ENCODE assay signal across 15 cellular contexts in the genomic region with DNA sequence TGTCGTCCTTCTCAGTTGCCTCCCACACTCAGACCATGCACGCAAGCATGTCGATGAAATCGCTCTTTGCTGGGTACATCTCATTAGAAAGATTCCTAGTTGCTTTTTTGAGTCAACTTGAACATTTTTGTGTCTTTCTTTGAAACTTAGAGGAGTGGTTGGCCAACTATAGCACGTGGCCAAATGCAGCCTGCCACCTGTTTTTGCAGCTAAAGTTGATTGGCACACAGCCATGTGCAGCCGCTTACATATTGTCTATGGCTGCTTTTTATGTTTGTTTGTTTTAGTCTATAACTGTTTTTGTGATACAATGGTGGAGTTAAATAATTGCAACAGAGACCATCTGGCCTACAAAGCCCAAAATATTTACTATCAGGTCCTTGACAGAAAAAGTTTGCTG.
"Had no signal": no experiment of that assay in that cellular context is flagged by ENCODE, and none has a peak within 500 bp of the region (broad histone marks: within the 10 kb centered on the region; RNA-seq: fewer than 3 reads in every experiment).

No MANE protein-coding gene starts in this region.

- H3K9ac ChIP-seq: neural progenitor cell had no signal

- H3K9me3 Mint-ChIP-seq: activated T-helper 17 cell treated with anti-CD3 and anti-CD28 coated beads, Interleukin-2, amount 50 U/mL, for 72 hours had no signal

- H3K27me3 ChIP-seq: ascending aorta, neural progenitor cell, sigmoid colon, testis, upper lobe of right lung had no signal

- H3K27ac Mint-ChIP-seq: activated T-helper 17 cell treated with anti-CD3 and anti-CD28 coated beads, Interleukin-2, amount 50 U/mL, for 72 hours; neural progenitor cell had no signal

- H3K4me1 Mint-ChIP-seq: activated T-helper 17 cell treated with anti-CD3 and anti-CD28 coated beads, Interleukin-2, amount 50 U/mL, for 72 hours had no signal

- ATAC-seq: activated T-helper 17 cell treated with anti-CD3 and anti-CD28 coated beads, Interleukin-2, amount 50 U/mL, for 72 hours; esophagus mucosa; left lobe of liver; upper lobe of right lung had no signal

- H3K27ac ChIP-seq: ascending aorta, neural progenitor cell, stomach, testis, upper lobe of right lung had no signal

- H3K4me3 Mint-ChIP-seq: activated T-helper 17 cell treated with anti-CD3 and anti-CD28 coated beads, Interleukin-2, amount 50 U/mL, for 72 hours; neural progenitor cell had no signal

- H2AFZ ChIP-seq: neural progenitor cell had no signal

- FAIRE-seq: endometrium, keratinocyte had no signal

- H3K4me2 ChIP-seq: neural progenitor cell had no signal

- H3K4me1 ChIP-seq: ascending aorta, neural progenitor cell, stomach, upper lobe of right lung had no signal

- DNase-seq: activated CD4-positive, alpha-beta T cell treated with anti-CD3 and anti-CD28 coated beads, Interleukin-2, amount 50 U/mL, for 1 hour; activated naive CD4-positive, alpha-beta T cell treated with Interleukin-2 at 50 U/mL for 16 hours; midbrain; sigmoid colon; stimulated activated CD4-positive, alpha-beta T cell treated with anti-CD3 and anti-CD28 coated beads, Interleukin-2, amount 100 ng/mL, for 24 hours; stomach; testis; upper lobe of right lung had no signal

- H3K36me3 Mint-ChIP-seq: neural progenitor cell had no signal

- H3K9me3 ChIP-seq: ascending aorta, sigmoid colon, stomach, testis, upper lobe of right lung had no signal

- H3K36me3 ChIP-seq: ascending aorta, neural progenitor cell, sigmoid colon, stomach, upper lobe of right lung had no signal

- H3K4me3 ChIP-seq: ascending aorta, neural progenitor cell, sigmoid colon, stomach, testis, upper lobe of right lung had no signal
